In the genomic region with DNA sequence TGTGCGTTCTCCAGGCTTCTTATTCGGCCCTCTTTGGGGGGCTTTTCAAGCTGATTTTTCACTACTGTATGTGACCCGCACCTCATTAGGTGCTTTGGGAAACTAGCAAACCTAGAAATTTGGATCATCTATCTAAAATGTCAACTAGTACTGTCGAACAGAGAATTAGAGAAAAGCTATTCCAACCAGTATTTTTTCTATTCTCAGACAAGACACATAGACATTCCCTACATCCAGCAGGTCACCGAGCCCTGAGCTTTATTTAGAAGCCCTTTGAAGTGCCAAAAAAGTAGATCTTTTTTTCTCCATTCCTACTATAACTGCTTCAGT, we compare ENCODE assay signal across 9 cellular contexts. TPM values are rescaled to one million over a fixed set of nuclear protein-coding genes. Genes with fewer than 3 reads are reported as not detected.
DNase-seq lines count a peak whose midpoint lies in the region; ATAC-seq and TF ChIP-seq lines count a peak whose summit lies in the region.
"Had no signal": no experiment of that assay in that cellular context is flagged by ENCODE, and none has a peak within 500 bp of the region (broad histone marks: within the 10 kb centered on the region; RNA-seq: fewer than 3 reads in every experiment).

No MANE protein-coding gene starts in this region.

- no peak for TF ChIP-seq EP300 in suprapubic skin (IDR thresholded peaks at IDR 0.05)

- no peak for DNase-seq in activated CD4-positive, alpha-beta T cell treated with anti-CD3 and anti-CD28 coated beads for 36 hours
- no peak for DNase-seq in activated CD4-positive, alpha-beta T cell treated with anti-CD3 and anti-CD28 coated beads for 1 hour
- no peak for DNase-seq in activated naive CD8-positive, alpha-beta T cell treated with anti-CD3 and anti-CD28 coated beads for 36 hours
- no peak for DNase-seq in left lung
- DNase-seq in suprapubic skin (ENCODE audit: low spot score in 2 of 2) = no peak
- DNase-seq in NAMALWA (ENCODE audit: low spot score) = no peak
- DNase-seq in activated CD8-positive, alpha-beta memory T cell treated with anti-CD3 and anti-CD28 coated beads, Interleukin-2, amount 50 U/mL, for 4 hours = no peak
- DNase-seq in HT-29 (ENCODE audit: low spot score) = no peak

- WGBS in suprapubic skin = 3% methylated on average over 5 of the region's 5 CpGs

- H3K27me3 Mint-ChIP-seq in activated CD4-positive, alpha-beta T cell treated with anti-CD3 and anti-CD28 coated beads for 36 hours = peaks cover 4% of the 10 kb centered on the region
- peaks cover 13% of the 10 kb centered on the region for H3K27me3 Mint-ChIP-seq in activated naive CD8-positive, alpha-beta T cell treated with anti-CD3 and anti-CD28 coated beads for 36 hours

- H3K9me3 ChIP-seq in left lung (no peaks in the 10 kb centered on the region), suprapubic skin (no peaks in the 10 kb centered on the region)

- TF ChIP-seq CTCF in left lung (IDR thresholded peaks at IDR 0.05) (no peak), suprapubic skin (IDR thresholded peaks at IDR 0.05) (no peak)

- H3K27me3 ChIP-seq in left lung = no peaks in the 10 kb centered on the region
- no peaks in the 10 kb centered on the region for H3K27me3 ChIP-seq in suprapubic skin

- H3K36me3 Mint-ChIP-seq in activated CD4-positive, alpha-beta T cell treated with anti-CD3 and anti-CD28 coated beads for 36 hours (ENCODE audit: low read depth) = peaks cover 32% of the 10 kb centered on the region
- peaks cover 24% of the 10 kb centered on the region for H3K36me3 Mint-ChIP-seq in activated naive CD8-positive, alpha-beta T cell treated with anti-CD3 and anti-CD28 coated beads for 36 hours

- H3K4me1 Mint-ChIP-seq in activated CD4-positive, alpha-beta T cell treated with anti-CD3 and anti-CD28 coated beads for 36 hours = peaks cover 20% of the 10 kb centered on the region
- peaks cover 24% of the 10 kb centered on the region for H3K4me1 Mint-ChIP-seq in activated naive CD8-positive, alpha-beta T cell treated with anti-CD3 and anti-CD28 coated beads for 36 hours

- H3K4me3 ChIP-seq in left lung = peak overlapping the region; percentile 78 to 89
- H3K4me3 ChIP-seq in suprapubic skin = peak overlapping the region; percentile 98

- TF ChIP-seq POLR2A in suprapubic skin (IDR thresholded peaks at IDR 0.05) = no peak

- POLR2A ChIA-PET in activated CD4-positive, alpha-beta T cell treated with anti-CD3 and anti-CD28 coated beads for 36 hours (lab: Charles Lee) = interaction anchor here (0.5 to 0.6 kb wide), 2 partner anchors 20 to 699 kb away, joined by 3 read pairs; no protein-coding TSS in a partner anchor

- ATAC-seq in activated CD4-positive, alpha-beta T cell treated with anti-CD3 and anti-CD28 coated beads for 36 hours = no peak
- ATAC-seq in left lung = no peak

- CTCF ChIA-PET in activated CD4-positive, alpha-beta T cell treated with anti-CD3 and anti-CD28 coated beads for 36 hours (lab: Charles Lee) = interaction anchor here (0.7 to 2.5 kb wide), 7 partner anchors 11 to 552 kb away, joined by 3 to 12 read pairs (median 3); a partner anchor contains a TSS

- H3K36me3 ChIP-seq in left lung (peaks cover 0 to 38% of the 10 kb centered on the region in 2 donors), suprapubic skin (peaks cover 25% of the 10 kb centered on the region)

- H3K4me3 Mint-ChIP-seq in activated CD4-positive, alpha-beta T cell treated with anti-CD3 and anti-CD28 coated beads for 36 hours = peak overlapping the region; percentile 94
- H3K4me3 Mint-ChIP-seq in activated naive CD8-positive, alpha-beta T cell treated with anti-CD3 and anti-CD28 coated beads for 36 hours = peak overlapping the region; percentile 96

- intact Hi-C loops in activated CD4-positive, alpha-beta T cell treated with anti-CD3 and anti-CD28 coated beads for 36 hours (cut with DNase I, micrococcal nuclease) = loop anchor here in 1 of 2 experiments (1.0 to 10.0 kb wide), 4 partner anchors 32 to 716 kb away; a partner anchor contains a TSS
- intact Hi-C loops in left lung (cut with DNase I) = no loop called here

- peaks cover 9 to 34% of the 10 kb centered on the region in 2 donors for H3K4me1 ChIP-seq in left lung
- peaks cover 12% of the 10 kb centered on the region for H3K4me1 ChIP-seq in suprapubic skin

- no peaks in the 10 kb centered on the region for H3K9me3 Mint-ChIP-seq in activated CD4-positive, alpha-beta T cell treated with anti-CD3 and anti-CD28 coated beads for 36 hours (ENCODE audit: low read depth)
- no peaks in the 10 kb centered on the region for H3K9me3 Mint-ChIP-seq in activated naive CD8-positive, alpha-beta T cell treated with anti-CD3 and anti-CD28 coated beads for 36 hours

- peak overlapping the region; percentile 86 to 90 for H3K27ac ChIP-seq in left lung
- H3K27ac ChIP-seq in suprapubic skin = no peak overlapping the region

- H3K27ac Mint-ChIP-seq in activated CD4-positive, alpha-beta T cell treated with anti-CD3 and anti-CD28 coated beads for 36 hours = peak overlapping the region; percentile 96
- peak overlapping the region; percentile 93 for H3K27ac Mint-ChIP-seq in activated naive CD8-positive, alpha-beta T cell treated with anti-CD3 and anti-CD28 coated beads for 36 hours

RNA-seq across cellular contexts. Expression of a gene that starts 0.3 kb away (rescaled TPM):
- total RNA-seq in activated CD4-positive, alpha-beta T cell treated with anti-CD3 and anti-CD28 coated beads for 36 hours = 100 to 1,000 TPM; 143 to 197 TPM
- 100 to 1,000 TPM; 155 TPM for total RNA-seq in activated naive CD8-positive, alpha-beta T cell treated with anti-CD3 and anti-CD28 coated beads for 36 hours
- 100 to 1,000 TPM; 284 to 296 TPM for total RNA-seq in left lung
- 100 to 1,000 TPM; 160 to 278 (median 240) TPM for total RNA-seq in suprapubic skin
- 227 and 261 TPM in 2 replicates for total RNA-seq in HT-29 (2014; rRNA removed; shearing (Covaris generic))

RNA-seq across cellular contexts. Expression of a gene that starts 32.5 kb away (rescaled TPM):
- 10 to 100 TPM; 34.5 to 49.0 TPM for total RNA-seq in activated CD4-positive, alpha-beta T cell treated with anti-CD3 and anti-CD28 coated beads for 36 hours
- total RNA-seq in activated naive CD8-positive, alpha-beta T cell treated with anti-CD3 and anti-CD28 coated beads for 36 hours = 10 to 100 TPM; 42.6 to 47.1 TPM
- total RNA-seq in left lung (10 to 100 TPM; 28.7 to 35.9 TPM), suprapubic skin (10 to 100 TPM; 32.7 to 42.7 (median 39.8) TPM)
- total RNA-seq in HT-29 (2014; rRNA removed; shearing (Covaris generic)) = 35.7 and 41.0 TPM in 2 replicates

RNA-seq across cellular contexts. Expression of a gene that starts 33.5 kb away (rescaled TPM):
- total RNA-seq in activated CD4-positive, alpha-beta T cell treated with anti-CD3 and anti-CD28 coated beads for 36 hours = 10 to 100 TPM; 26.1 to 50.3 TPM
- 10 to 100 TPM; 45.9 to 49.1 TPM for total RNA-seq in activated naive CD8-positive, alpha-beta T cell treated with anti-CD3 and anti-CD28 coated beads for 36 hours
- total RNA-seq in left lung = 10 to 100 TPM; 65.4 to 71.0 TPM
- 10 to 100 TPM; 27.3 to 66.6 (median 57.7) TPM for total RNA-seq in suprapubic skin
- total RNA-seq in HT-29 (2014; rRNA removed; shearing (Covaris generic)) = 108 and 130 TPM in 2 replicates

RNA-seq across cellular contexts. Expression of a gene that starts 39.9 kb away (rescaled TPM):
- total RNA-seq in activated CD4-positive, alpha-beta T cell treated with anti-CD3 and anti-CD28 coated beads for 36 hours = under 1 TPM; 0.46 to 0.77 TPM
- total RNA-seq in activated naive CD8-positive, alpha-beta T cell treated with anti-CD3 and anti-CD28 coated beads for 36 hours = under 1 TPM; 0.64 to 0.99 TPM
- total RNA-seq in left lung (100 to 1,000 TPM in 1 of 2 donors, 10 to 100 TPM in 1; 59.4 to 148 TPM), suprapubic skin (100 to 1,000 TPM; 150 to 284 (median 205) TPM)
- 163 and 185 TPM in 2 replicates for total RNA-seq in HT-29 (2014; rRNA removed; shearing (Covaris generic))
- total RNA-seq: lung microvascular endothelial cell had no signal

RNA-seq across cellular contexts. Expression of a gene that starts 42.7 kb away (rescaled TPM):
- 100 to 1,000 TPM; 135 to 216 TPM for total RNA-seq in activated CD4-positive, alpha-beta T cell treated with anti-CD3 and anti-CD28 coated beads for 36 hours
- 100 to 1,000 TPM; 135 to 148 TPM for total RNA-seq in activated naive CD8-positive, alpha-beta T cell treated with anti-CD3 and anti-CD28 coated beads for 36 hours
- total RNA-seq in left lung (100 to 1,000 TPM; 158 to 290 TPM), suprapubic skin (10 to 100 TPM; 13.7 to 42.1 (median 20.6) TPM)
- total RNA-seq in HT-29 (2014; rRNA removed; shearing (Covaris generic)) = 150 and 179 TPM in 2 replicates
